ENCODE assay signal across 19 cellular contexts in genomic region chr1:54782588-54782987, GRCh38. TPM values are rescaled to one million over a fixed set of nuclear protein-coding genes. Genes with fewer than 3 reads are reported as not detected.
DNase-seq lines count a peak whose midpoint lies in the region; ATAC-seq, FAIRE-seq and TF ChIP-seq lines count a peak whose summit lies in the region.
"Had no signal": no experiment of that assay in that cellular context is flagged by ENCODE, and none has a peak within 500 bp of the region (broad histone marks: within the 10 kb centered on the region; RNA-seq: fewer than 3 reads in every experiment).

No MANE protein-coding gene starts in this region.

- H3K9me3 Mint-ChIP-seq in activated naive CD4-positive, alpha-beta T cell treated with anti-CD3 and anti-CD28 coated beads, Interleukin-2, amount 50 U/mL, for 24 hours: no peaks in the 10 kb centered on the region
- H3K9me3 Mint-ChIP-seq in activated naive CD4-positive, alpha-beta T cell treated with anti-CD3 and anti-CD28 coated beads for 36 hours: no peaks in the 10 kb centered on the region
- no peaks in the 10 kb centered on the region for H3K9me3 Mint-ChIP-seq in effector memory CD8-positive, alpha-beta T cell
- H3K9me3 Mint-ChIP-seq: CD4-positive, CD25-positive, alpha-beta regulatory T cell; H9 had no signal

- H3K79me2 ChIP-seq in parathyroid adenoma: no peaks in the 10 kb centered on the region

- no peaks in the 10 kb centered on the region for H3K27me3 Mint-ChIP-seq in activated naive CD4-positive, alpha-beta T cell treated with anti-CD3 and anti-CD28 coated beads, Interleukin-2, amount 50 U/mL, for 24 hours
- H3K27me3 Mint-ChIP-seq in activated naive CD4-positive, alpha-beta T cell treated with anti-CD3 and anti-CD28 coated beads for 36 hours (ENCODE audit: low read depth): no peaks in the 10 kb centered on the region
- H3K27me3 Mint-ChIP-seq in effector memory CD8-positive, alpha-beta T cell: no peaks in the 10 kb centered on the region
- H3K27me3 Mint-ChIP-seq: CD4-positive, CD25-positive, alpha-beta regulatory T cell had no signal

- peaks cover 6% of the 10 kb centered on the region for H3K4me1 ChIP-seq in parathyroid adenoma

- no peak for TF ChIP-seq CTCF in parathyroid adenoma (IDR thresholded peaks at IDR 0.05)
- no peak for TF ChIP-seq CTCF in GM10266 (IDR thresholded peaks at IDR 0.05; ENCODE audit: control insufficient read depth, insufficient read depth, low read depth, missing control alignments)

- peak overlapping the region; percentile 20 for H3K27ac Mint-ChIP-seq in activated naive CD4-positive, alpha-beta T cell treated with anti-CD3 and anti-CD28 coated beads, Interleukin-2, amount 50 U/mL, for 24 hours
- H3K27ac Mint-ChIP-seq in activated naive CD4-positive, alpha-beta T cell treated with anti-CD3 and anti-CD28 coated beads for 36 hours: no peak overlapping the region
- peak overlapping the region; percentile 19 to 29 for H3K27ac Mint-ChIP-seq in effector memory CD8-positive, alpha-beta T cell
- H3K27ac Mint-ChIP-seq: H9 had no signal

- no peak overlapping the region for H3K4me3 Mint-ChIP-seq in activated naive CD4-positive, alpha-beta T cell treated with anti-CD3 and anti-CD28 coated beads, Interleukin-2, amount 50 U/mL, for 24 hours
- no peak overlapping the region for H3K4me3 Mint-ChIP-seq in activated naive CD4-positive, alpha-beta T cell treated with anti-CD3 and anti-CD28 coated beads for 36 hours
- H3K4me3 Mint-ChIP-seq in effector memory CD8-positive, alpha-beta T cell: no peak overlapping the region
- H3K4me3 Mint-ChIP-seq: CD4-positive, CD25-positive, alpha-beta regulatory T cell; H9 had no signal

- H3K4me1 Mint-ChIP-seq in activated naive CD4-positive, alpha-beta T cell treated with anti-CD3 and anti-CD28 coated beads, Interleukin-2, amount 50 U/mL, for 24 hours: no peaks in the 10 kb centered on the region
- H3K4me1 Mint-ChIP-seq in activated naive CD4-positive, alpha-beta T cell treated with anti-CD3 and anti-CD28 coated beads for 36 hours (ENCODE audit: low read depth): no peaks in the 10 kb centered on the region
- peaks cover 4 to 6% of the 10 kb centered on the region in 2 donors for H3K4me1 Mint-ChIP-seq in effector memory CD8-positive, alpha-beta T cell (ENCODE audit: low read depth in 2 of 2)

- no peaks in the 10 kb centered on the region for H3K9me3 ChIP-seq in parathyroid adenoma (ENCODE audit: control insufficient read depth, low read length)
- H3K9me3 ChIP-seq: BLaER1 treated with 17β-estradiol and CSF1 and Interleukin-3, amounts not matched to agents 10 nM and 100 nM had no signal

- peak overlapping the region; percentile 83 for H3K27ac ChIP-seq in parathyroid adenoma
- H3K27ac ChIP-seq: BLaER1 treated with 17β-estradiol and CSF1 and Interleukin-3, amounts not matched to agents 10 nM and 100 nM had no signal

- peak; percentile 28 for FAIRE-seq in GM12891 (lab: Jason Lieb, UNC)
- FAIRE-seq: GM12878 had no signal

- TF ChIP-seq POLR2A in GM12891 (IDR thresholded peaks at IDR 0.05; ENCODE audit: low read depth, low read length): no peak

- ATAC-seq in effector memory CD8-positive, alpha-beta T cell (replicated peaks): no peak
- ATAC-seq in HG03520 (IDR thresholded peaks at IDR 0.05; ENCODE audit: unreplicated experiment): no peak
- ATAC-seq: GM12878 had no signal

- H3K4me2 ChIP-seq in parathyroid adenoma (ENCODE audit: low read length): no peak overlapping the region
- H3K4me2 ChIP-seq: BLaER1 treated with 17β-estradiol and CSF1 and Interleukin-3, amounts not matched to agents 10 nM and 100 nM had no signal

- H3K4me3 ChIP-seq in parathyroid adenoma (ENCODE audit: low read depth, low read length): no peak overlapping the region
- H3K4me3 ChIP-seq: BLaER1 treated with 17β-estradiol and CSF1 and Interleukin-3, amounts not matched to agents 10 nM and 100 nM; GM12878 had no signal

- no peaks in the 10 kb centered on the region for H3K36me3 ChIP-seq in parathyroid adenoma (ENCODE audit: control insufficient read depth, insufficient read depth, low read length)
- H3K36me3 ChIP-seq: BLaER1 treated with 17β-estradiol and CSF1 and Interleukin-3, amounts not matched to agents 10 nM and 100 nM had no signal

- DNase-seq in activated naive CD4-positive, alpha-beta T cell treated with anti-CD3 and anti-CD28 coated beads for 36 hours: no peak
- DNase-seq in GM12891 (ENCODE audit: insufficient read length, low spot score): no peak
- DNase-seq in effector memory CD8-positive, alpha-beta T cell: no peak
- DNase-seq in NCI-H524 (lab: John Stamatoyannopoulos, UW): no peak
- DNase-seq in GM10266 (ENCODE audit: extremely low spot score): no peak
- DNase-seq: ACHN; Calu3; CD4-positive, CD25-positive, alpha-beta regulatory T cell; DMS 273 treated with DMSO at 0.1 percent for 48 hours; GOT3; H9 had no signal

- H2AFZ ChIP-seq in parathyroid adenoma: no peak overlapping the region

- H3K27me3 ChIP-seq in parathyroid adenoma (ENCODE audit: control insufficient read depth, insufficient read depth, low read length): no peaks in the 10 kb centered on the region
- H3K27me3 ChIP-seq: BLaER1 treated with 17β-estradiol and CSF1 and Interleukin-3, amounts not matched to agents 10 nM and 100 nM had no signal

- CTCF ChIA-PET in activated naive CD4-positive, alpha-beta T cell treated with anti-CD3 and anti-CD28 coated beads for 36 hours (lab: Charles Lee): interaction anchor here (0.8 to 2.7 kb wide), 3 partner anchors 9 to 19 kb away, joined by 3 to 8 read pairs (median 3); partner anchors contain the start of gene TTC22

- peaks cover 13% of the 10 kb centered on the region for H3K36me3 Mint-ChIP-seq in activated naive CD4-positive, alpha-beta T cell treated with anti-CD3 and anti-CD28 coated beads, Interleukin-2, amount 50 U/mL, for 24 hours
- peaks cover 7% of the 10 kb centered on the region for H3K36me3 Mint-ChIP-seq in activated naive CD4-positive, alpha-beta T cell treated with anti-CD3 and anti-CD28 coated beads for 36 hours (ENCODE audit: low read depth)
- peaks cover 29% of the 10 kb centered on the region for H3K36me3 Mint-ChIP-seq in effector memory CD8-positive, alpha-beta T cell (ENCODE audit: insufficient read depth)

- no peak overlapping the region for H3K9ac ChIP-seq in parathyroid adenoma
- H3K9ac ChIP-seq: BLaER1 treated with 17β-estradiol and CSF1 and Interleukin-3, amounts not matched to agents 10 nM and 100 nM had no signal

- intact Hi-C loops in activated naive CD4-positive, alpha-beta T cell treated with anti-CD3 and anti-CD28 coated beads for 36 hours (cut with micrococcal nuclease): no loop called here

TF ChIP-seq in GM12891, 5 proteins besides CTCF, POLR2A, EP300 and RAD21:
- no peak for TF ChIP-seq PAX5 (IDR thresholded peaks at IDR 0.05; ENCODE audit: insufficient read depth, low read length, severe bottlenecking)
- no peak for TF ChIP-seq TAF1 (IDR thresholded peaks at IDR 0.05; ENCODE audit: low read depth, low read length)
- TF ChIP-seq SPI1 (IDR thresholded peaks at IDR 0.05; ENCODE audit: low read depth, low read length): no peak
- TF ChIP-seq POLR2AphosphoS5 (IDR thresholded peaks at IDR 0.05; ENCODE audit: low read depth, low read length): no peak
- no peak for TF ChIP-seq POU2F2 (IDR thresholded peaks at IDR 0.05; ENCODE audit: low read depth, low read length)

RNA-seq across cellular contexts. Expression of gene PARS2, which starts 18.3 kb away (rescaled TPM):
- total RNA-seq in activated naive CD4-positive, alpha-beta T cell treated with anti-CD3 and anti-CD28 coated beads for 36 hours: 1 to 10 TPM; 3.0 to 3.1 TPM
- polyA plus RNA-seq in GM12891 (2012; ENCODE audit: low read depth, missing spikeins): 2.1 TPM

RNA-seq across cellular contexts. Expression of gene TTC22, which starts 18.5 kb away (rescaled TPM):
- 1 to 10 TPM; 6.9 to 8.6 TPM for total RNA-seq in activated naive CD4-positive, alpha-beta T cell treated with anti-CD3 and anti-CD28 coated beads for 36 hours
- polyA plus RNA-seq in GM12891 (2012; ENCODE audit: low read depth, missing spikeins): 0.27 TPM
- total RNA-seq: A172, Daoy, HT1080 had no signal
